ENCODE assay signal across 9 cellular contexts in the genomic region with DNA sequence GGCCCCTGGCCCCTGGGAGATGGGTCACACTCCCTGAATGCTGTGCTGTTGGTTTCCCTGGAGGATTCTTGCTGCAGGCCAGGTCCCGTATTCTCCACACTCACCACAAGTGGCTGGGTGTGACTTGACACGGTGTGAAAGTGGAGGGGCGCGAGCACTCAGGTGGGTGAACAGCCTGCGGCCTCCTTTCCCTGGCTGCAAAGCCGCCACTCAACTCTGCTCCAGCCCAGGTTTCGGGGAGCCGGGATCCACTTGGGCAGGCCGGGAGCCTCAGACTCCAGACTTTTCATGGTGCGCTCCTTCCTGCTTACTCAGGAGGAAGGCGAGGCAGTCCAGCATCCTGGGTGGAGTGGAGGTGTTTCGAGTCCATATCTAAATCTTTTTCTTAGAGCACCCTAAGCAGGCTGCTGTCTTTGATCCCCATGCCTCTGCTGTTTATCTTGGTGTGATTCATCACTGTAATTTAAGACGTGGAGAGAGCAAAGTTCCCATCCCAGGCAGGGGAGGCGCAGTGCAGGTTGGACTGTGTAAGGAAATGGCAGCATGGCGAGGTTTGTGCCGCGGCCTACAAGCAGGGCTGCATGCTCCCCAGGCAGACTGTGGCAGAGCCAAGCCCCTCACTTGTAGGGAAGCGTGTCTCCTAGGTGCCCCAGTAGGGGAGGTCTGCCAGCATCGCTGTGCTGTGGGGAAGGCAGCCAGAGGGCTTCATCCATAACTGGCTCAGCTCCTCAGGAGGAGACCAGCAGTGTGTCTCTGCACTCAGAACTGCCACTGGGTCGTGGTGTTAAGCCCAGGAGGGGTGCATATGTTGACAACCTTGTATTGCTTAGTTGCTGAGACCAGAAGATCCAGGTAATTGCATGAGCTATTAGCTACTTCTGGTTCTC. TPM values are rescaled to one million over a fixed set of nuclear protein-coding genes. Genes with fewer than 3 reads are reported as not detected.
A peak's percentile ranks its signal among the peaks of the same experiment; 100 is the strongest.
DNase-seq lines count a peak whose midpoint lies in the region; ATAC-seq, FAIRE-seq and TF ChIP-seq lines count a peak whose summit lies in the region.
"Had no signal": no experiment of that assay in that cellular context is flagged by ENCODE, and none has a peak within 500 bp of the region (broad histone marks: within the 10 kb centered on the region; RNA-seq: fewer than 3 reads in every experiment).

No MANE protein-coding gene starts in this region.

- H3K4me3 ChIP-seq in Panc1 (ENCODE audit: low read depth in 2 of 2, low read length in 2 of 2) (no peak overlapping the region), gastroesophageal sphincter (no peak overlapping the region), small intestine (ENCODE audit: low read depth in 1 of 2, low read length in 2 of 2) (no peak overlapping the region)
- H3K4me3 ChIP-seq: pancreas had no signal

- no TSS peak for BruUV-seq in Panc1 (replicated peaks; lab: Mats Ljungman, UMichigan)

- no peak for TF ChIP-seq EP300 in gastroesophageal sphincter (IDR thresholded peaks at IDR 0.05)

- WGBS in gastroesophageal sphincter (ENCODE audit: low coverage in 1 of 2), 2 donors = 49 to 78% methylated on average over 3 to 4 of the region's 20 CpGs
- 27 to 70% (median 57%) methylated on average over 20 of the region's 20 CpGs for WGBS in small intestine, 3 donors

- peaks cover 1% of the 10 kb centered on the region; the same call in 1 of the 2 replicates for H3K27me3 Mint-ChIP-seq in HFFc6 (ENCODE audit: insufficient read depth)

- no peaks in the 10 kb centered on the region for H3K36me3 ChIP-seq in Panc1 (ENCODE audit: control insufficient read depth, insufficient read depth, low read length)
- H3K36me3 ChIP-seq in gastroesophageal sphincter = peaks cover 0 to 22% of the 10 kb centered on the region in 2 donors
- H3K36me3 ChIP-seq in small intestine (ENCODE audit: control insufficient read depth in 2 of 2, insufficient read depth in 2 of 2, low read length in 2 of 2) = no peaks in the 10 kb centered on the region
- H3K36me3 ChIP-seq: pancreas had no signal

- FAIRE-seq in small intestine (lab: Jason Lieb, UNC) = no peak
- FAIRE-seq: colon, pancreas had no signal

- peaks cover 33% of the 10 kb centered on the region for H3K36me3 Mint-ChIP-seq in HFFc6 (ENCODE audit: low read depth)

- no peak for TF ChIP-seq POLR2A in gastroesophageal sphincter (IDR thresholded peaks at IDR 0.05)

- peaks cover 24% of the 10 kb centered on the region for H3K9me3 Mint-ChIP-seq in HFFc6

- intact Hi-C loops in Panc1 (cut with micrococcal nuclease; ENCODE audit: unreplicated experiment) = no loop called here

- H3K27ac ChIP-seq in Panc1 (ENCODE audit: low read length) (no peak overlapping the region; the same call in 1 of the 2 replicates), gastroesophageal sphincter (peak overlapping the region in 3 of 4 donors; percentile 62 to 73 (median 66)), small intestine (ENCODE audit: low read depth in 1 of 2, low read length in 1 of 2) (no peak overlapping the region)
- H3K27ac ChIP-seq: pancreas had no signal

- H3K27me3 ChIP-seq in Panc1 (ENCODE audit: control insufficient read depth, insufficient read depth, low read length) = no peaks in the 10 kb centered on the region
- no peaks in the 10 kb centered on the region for H3K27me3 ChIP-seq in gastroesophageal sphincter
- no peaks in the 10 kb centered on the region for H3K27me3 ChIP-seq in small intestine (ENCODE audit: control insufficient read depth in 2 of 2, insufficient read depth in 2 of 2, low read length in 2 of 2)
- H3K27me3 ChIP-seq: pancreas had no signal

- H3K4me3 Mint-ChIP-seq in HFFc6 = no peak overlapping the region

- TF ChIP-seq CTCF in HFFc6 (IDR thresholded peaks at IDR 0.05) (no peak), Panc1 (IDR thresholded peaks at IDR 0.05) (no peak), gastroesophageal sphincter (IDR thresholded peaks at IDR 0.05) (no peak)

- H3K9me3 ChIP-seq in Panc1 (ENCODE audit: control insufficient read depth, insufficient read depth, low read depth, low read length) (peaks cover 11% of the 10 kb centered on the region; the same call in 1 of the 2 replicates), gastroesophageal sphincter (no peaks in the 10 kb centered on the region), small intestine (ENCODE audit: control insufficient read depth, low read depth) (no peaks in the 10 kb centered on the region)
- H3K9me3 ChIP-seq: pancreas had no signal

- H3K27ac Mint-ChIP-seq in HFFc6 = no peak overlapping the region

- peaks cover 43% of the 10 kb centered on the region for H3K4me1 Mint-ChIP-seq in HFFc6 (ENCODE audit: low read depth)

- ATAC-seq in Panc1 = peak; percentile 78
- no peak for ATAC-seq in gastroesophageal sphincter

- in situ Hi-C loops in Panc1 (cut with HindIII; ENCODE audit: low pct_unique_long_range_greater_than_20kb, low sequenced_read_pairs) = no loop called here

- peaks cover 16% of the 10 kb centered on the region for H3K4me1 ChIP-seq in Panc1 (ENCODE audit: control insufficient read depth, insufficient read depth, low read length)
- H3K4me1 ChIP-seq in gastroesophageal sphincter = peaks cover 5 to 83% (median 7%) of the 10 kb centered on the region in 3 donors
- no peaks in the 10 kb centered on the region for H3K4me1 ChIP-seq in small intestine (ENCODE audit: control insufficient read depth in 2 of 2, insufficient read depth in 1 of 2, low read depth in 1 of 2, low read length in 1 of 2)

- CTCF ChIA-PET in Panc1 (lab: Charles Lee) = interaction anchor here (0.5 kb wide), 1 partner anchor 35 kb away, joined by 3 read pairs; no protein-coding TSS in a partner anchor

- DNase-seq in HFFc6 (peak; percentile 11), Panc1 (ENCODE audit: low read depth, low spot score) (no peak), small intestine (peak; percentile 93), GM19238 (ENCODE audit: insufficient read length, low spot score) (no peak), SK-N-DZ (ENCODE audit: low spot score) (no peak)
- no peak for DNase-seq in activated effector memory CD4-positive, alpha-beta T cell treated with Interleukin-2 at 50 U/mL for 16 hours

- POLR2A ChIA-PET in Panc1 (lab: Charles Lee) = interaction anchor here (0.7 kb wide), 1 partner anchor 13 kb away, joined by 4 read pairs; no protein-coding TSS in a partner anchor

RNA-seq across cellular contexts. Expression of a gene that starts 29.6 kb away (rescaled TPM):
- total RNA-seq in HFFc6 (2021; fragmentation: NEBNext Ultra II Directional; extraction: Animal tissue kit (Norgen Biotek cat#: 25700)) = 10 to 100 TPM; 14.7 to 20.6 (median 18.5) TPM
- total RNA-seq in Panc1 (2021; ENCODE audit: unreplicated experiment) (22.7 TPM), gastroesophageal sphincter (10 to 100 TPM in 2 of 4 donors, 1 to 10 TPM in 2; 9.7 to 18.2 (median 12.7) TPM)
- 18.2 TPM for polyA plus RNA-seq in Panc1 (2012; ENCODE audit: insufficient read length)
- polyA plus RNA-seq in small intestine = 1 to 10 TPM in 2 of 3 donors, under 1 TPM in 1; 0.54 to 4.4 (median 1.1) TPM
- 1.6 and 1.7 TPM in 2 replicates for polyA plus RNA-seq in SK-N-DZ (2014; cell fraction: cytosol; rRNA removed)
- 1.0 and 2.6 TPM in 2 replicates for polyA plus RNA-seq in SK-N-DZ (2014; cell fraction: nucleus; rRNA removed)

Comparison
In these comparisons a context has a peak if more than half of its experiments do, and no peak if none do; other contexts are left out.
1. DNase-seq: peak in HFFc6 (single experiment) and small intestine (single experiment); none in Panc1 (single experiment), activated effector memory CD4-positive, alpha-beta T cell treated with Interleukin-2 at 50 U/mL for 16 hours (single experiment), GM19238 (single experiment) and SK-N-DZ (single experiment).
2. H3K27ac ChIP-seq: peak in gastroesophageal sphincter (3 of 4); none in Panc1 (single experiment) and small intestine (0 of 2).